Comparison of ENCODE assay signal across 13 cellular contexts in genomic region chr13:68176486-68176885, GRCh38.
DNase-seq lines count a peak whose midpoint lies in the region; TF ChIP-seq lines count a peak whose summit lies in the region.
"Had no signal": no experiment of that assay in that cellular context is flagged by ENCODE, and none has a peak within 500 bp of the region (broad histone marks: within the 10 kb centered on the region; RNA-seq: fewer than 3 reads in every experiment).

No MANE protein-coding gene starts in this region.

- H3K27ac ChIP-seq in coronary artery, result no peak overlapping the region
- H3K27ac ChIP-seq: 22Rv1 had no signal

- TF ChIP-seq CTCF in coronary artery (IDR thresholded peaks at IDR 0.05), result no peak

- no peak overlapping the region for H3K4me3 ChIP-seq in coronary artery

- peak; percentile 25 for DNase-seq in DMS 273 (lab: John Stamatoyannopoulos, UW; ENCODE audit: unreplicated experiment)
- no peak for DNase-seq in DMS 273 treated with DMSO at 0.1 percent for 48 hours (lab: John Stamatoyannopoulos, UW)
- peak; percentile 85 for DNase-seq in brain pericyte (ENCODE audit: low read depth, low spot score)
- peak; percentile 29 for DNase-seq in iPS-NIHi11 (ENCODE audit: low spot score)
- DNase-seq in coronary artery (ENCODE audit: low spot score), result no peak
- no peak for DNase-seq in activated CD4-positive, alpha-beta T cell treated with anti-CD3 and anti-CD28 coated beads, Interleukin-2, amount 50 U/mL, for 48 hours
- no peak for DNase-seq in EL
- DNase-seq in NCI-H146 (lab: John Stamatoyannopoulos, UW), result no peak
- DNase-seq: activated CD4-positive, alpha-beta memory T cell treated with anti-CD3 and anti-CD28 coated beads for 36 hours; Calu3; foreskin fibroblast; nephron progenitor cell had no signal

Comparison
In these comparisons a context has a peak if more than half of its experiments do, and no peak if none do; other contexts are left out.
1. DNase-seq: peak in DMS 273 (single experiment), brain pericyte (single experiment) and iPS-NIHi11 (single experiment); none in DMS 273 treated with DMSO at 0.1 percent for 48 hours (single experiment), coronary artery (single experiment), activated CD4-positive, alpha-beta T cell treated with anti-CD3 and anti-CD28 coated beads, Interleukin-2, amount 50 U/mL, for 48 hours (0 of 2), EL (single experiment) and NCI-H146 (single experiment).